ENCODE assay signal across 1 cellular context in the genomic region with DNA sequence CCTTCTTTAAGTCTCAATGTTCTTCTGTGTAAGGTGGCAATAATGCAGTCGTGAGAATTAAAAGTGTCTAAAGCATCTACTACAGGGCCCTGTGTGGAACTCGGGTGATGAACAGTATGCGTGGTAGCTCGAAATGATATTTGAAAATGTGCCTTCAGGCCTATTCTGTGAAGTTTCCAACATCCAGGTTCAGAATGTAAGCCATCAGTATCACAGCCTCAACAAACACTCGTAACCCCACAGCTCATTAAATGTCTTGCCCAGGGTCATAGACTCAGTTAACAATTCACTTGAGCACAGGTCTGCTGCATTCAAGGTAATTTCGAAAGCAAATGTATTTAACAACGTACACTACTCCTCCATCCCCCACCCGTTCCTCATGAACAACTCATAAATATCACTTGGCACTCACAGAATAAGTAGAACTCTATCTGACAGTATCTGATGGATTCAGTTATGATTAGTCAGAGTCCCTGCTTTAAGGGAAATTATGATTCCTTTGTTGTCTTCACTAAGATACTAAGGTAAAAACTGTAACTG.
TF ChIP-seq lines count a peak whose summit lies in the region.

No MANE protein-coding gene starts in this region.

TF ChIP-seq in SK-N-SH, 30 proteins besides CTCF, POLR2A, EP300 and RAD21 (continued from another document):
- TF ChIP-seq PBX3 (IDR thresholded peaks at IDR 0.05) (no peak), TEAD4 (IDR thresholded peaks at IDR 0.05; ENCODE audit: borderline replicate concordance, insufficient read depth) (no peak), FOXM1 (IDR thresholded peaks at IDR 0.05; ENCODE audit: low read depth) (no peak), POLR2AphosphoS5 (IDR thresholded peaks at IDR 0.05; ENCODE audit: low read depth, low read length) (no peak)
